ENCODE assay signal across 26 cellular contexts in the genomic region with DNA sequence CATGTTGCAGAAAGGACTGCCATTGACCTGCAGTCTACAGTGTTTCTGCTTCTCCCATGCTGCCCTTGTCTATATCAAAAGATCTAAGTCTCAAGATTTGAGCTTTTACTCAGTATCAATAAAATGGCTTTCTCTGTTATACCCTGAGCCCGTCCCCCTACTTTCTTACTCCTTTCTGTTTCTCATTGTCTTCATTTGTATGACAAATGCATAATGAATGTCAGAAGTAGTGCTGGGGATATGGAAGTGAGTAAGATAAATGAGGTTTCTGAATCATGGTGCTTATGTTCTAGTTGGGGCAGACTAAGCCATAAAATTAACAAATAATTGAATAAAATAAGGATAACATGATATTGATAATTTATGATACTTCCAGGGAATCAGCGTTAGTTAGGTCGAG.
A peak's percentile ranks its signal among the peaks of the same experiment; 100 is the strongest.
DNase-seq lines count a peak whose midpoint lies in the region; ATAC-seq, FAIRE-seq and TF ChIP-seq lines count a peak whose summit lies in the region.
"Had no signal": no experiment of that assay in that cellular context is flagged by ENCODE, and none has a peak within 500 bp of the region (broad histone marks: within the 10 kb centered on the region; RNA-seq: fewer than 3 reads in every experiment).

No MANE protein-coding gene starts in this region.

- H3K79me2 ChIP-seq in keratinocyte (ENCODE audit: control insufficient read depth, insufficient read depth, low read length) (no peaks in the 10 kb centered on the region), HepG2 (ENCODE audit: insufficient read depth, low read length) (no peaks in the 10 kb centered on the region)

- TF ChIP-seq POLR2A in upper lobe of left lung (IDR thresholded peaks at IDR 0.05) (no peak), HepG2 (IDR thresholded peaks at IDR 0.05; ENCODE audit: insufficient read depth in 1 of 2, low read depth in 2 of 2, low read length in 2 of 2) (no peak)

- H3K4me1 ChIP-seq in keratinocyte (ENCODE audit: control insufficient read depth, extremely low read depth, insufficient read depth, low read length) = peaks cover 14% of the 10 kb centered on the region
- H3K4me1 ChIP-seq in upper lobe of left lung = peaks cover 0 to 12% (median 5%) of the 10 kb centered on the region in 4 donors
- peaks cover 20% of the 10 kb centered on the region for H3K4me1 ChIP-seq in HepG2 (ENCODE audit: insufficient read depth, low read length)
- H3K4me1 ChIP-seq: colonic mucosa, psoas muscle had no signal

- DNase-seq in AG08395 (ENCODE audit: low spot score) (peak; percentile 4), HT1080 (ENCODE audit: low read depth) (peak; percentile 85), astrocyte of the hippocampus (ENCODE audit: low read depth, low spot score) (peak; percentile 57), keratinocyte (ENCODE audit: low read depth, low spot score) (no peak), upper lobe of left lung (no peak), HepG2 (ENCODE audit: low spot score) (no peak), HuH-7 (ENCODE audit: low spot score) (no peak), T-helper 2 cell (no peak)
- DNase-seq: activated CD4-positive, alpha-beta T cell treated with anti-CD3 and anti-CD28 coated beads, Interleukin-2, amount 10 ng/mL, durations not matched to agents 24 days and 14 days; activated CD8-positive, alpha-beta memory T cell treated with anti-CD3 and anti-CD28 coated beads, Interleukin-2, amount 50 U/mL, for 48 hours; activated naive CD4-positive, alpha-beta T cell; aorta; CD4-positive, alpha-beta T cell; colonic mucosa; DND-41; head of caudate nucleus; immature natural killer cell; MV-4-11; natural killer cell; NCI-H2029 treated with DMSO at 0.1 percent for 48 hours; NCI-H524; psoas muscle; stimulated activated CD4-positive, alpha-beta T cell treated with anti-CD3 and anti-CD28 coated beads, Interleukin-12 subunit alpha, Interleukin-12 subunit beta, amount 100 ng/mL, for 4 hours; stimulated activated naive B cell treated with anti-CD40 and anti-IgM and Interleukin-4, amounts not matched to agents 10 μg/mL and 1 μg/mL and 100 μg/mL, for 72 hours; transverse colon had no signal

- BruUV-seq in HepG2 (replicated peaks; lab: Mats Ljungman, UMichigan) = no TSS peak

- H2AFZ ChIP-seq in keratinocyte (ENCODE audit: control insufficient read depth, low read length) (peak overlapping the region; percentile 72), HepG2 (ENCODE audit: low read length) (no peak overlapping the region)

- H4K20me1 ChIP-seq in keratinocyte (ENCODE audit: control insufficient read depth, extremely low read depth, insufficient read depth, low read length) (no peaks in the 10 kb centered on the region), HepG2 (ENCODE audit: insufficient read depth, low read length) (no peaks in the 10 kb centered on the region)

- no peak for ATAC-seq in upper lobe of left lung (ENCODE audit: low FRiP score in 2 of 2)
- ATAC-seq in HepG2 = no peak
- ATAC-seq: A549; natural killer cell; psoas muscle; stimulated activated naive B cell treated with anti-CD40 and anti-IgM and Interleukin-4, amounts not matched to agents 10 μg/mL and 1 μg/mL and 100 μg/mL, for 72 hours had no signal

- H3K9ac ChIP-seq in keratinocyte (ENCODE audit: control insufficient read depth, extremely low read depth, insufficient read depth, low read length) (no peak overlapping the region), HepG2 (ENCODE audit: insufficient read depth, low read depth, low read length) (no peak overlapping the region)

- H3K4me2 ChIP-seq in keratinocyte (ENCODE audit: control insufficient read depth, extremely low read depth, insufficient read depth, low read depth, low read length) (peak overlapping the region; percentile 46), HepG2 (ENCODE audit: low read depth, low read length) (no peak overlapping the region)
- H3K4me2 ChIP-seq: A549 had no signal

- intact Hi-C loops in HepG2 (cut with micrococcal nuclease; ENCODE audit: unreplicated experiment) = no loop called here

- POLR2A ChIA-PET in HepG2 (lab: Yijun Ruan, JAX) = no interaction called here

- CTCF ChIA-PET in HepG2 (lab: Yijun Ruan, JAX; ENCODE audit: low intra/inter-chr PET ratio, low total read pairs) = no interaction called here

- no peaks in the 10 kb centered on the region for H3K9me3 ChIP-seq in keratinocyte (ENCODE audit: control insufficient read depth, low read depth, low read length)
- H3K9me3 ChIP-seq in upper lobe of left lung = no peaks in the 10 kb centered on the region
- H3K9me3 ChIP-seq in HepG2 (ENCODE audit: low read length) = peaks cover 27% of the 10 kb centered on the region
- H3K9me3 ChIP-seq: A549, colonic mucosa, psoas muscle, transverse colon had no signal

- no peak overlapping the region for H3K4me3 ChIP-seq in keratinocyte (ENCODE audit: control insufficient read depth in 2 of 3, extremely low read depth in 1 of 3, insufficient read depth in 2 of 3, low read depth in 1 of 3, low read length in 3 of 3)
- no peak overlapping the region for H3K4me3 ChIP-seq in upper lobe of left lung
- no peak overlapping the region for H3K4me3 ChIP-seq in HepG2 (replicated peaks in 1 of 3; ENCODE audit: insufficient read depth in 1 of 3, low read depth in 2 of 3, low read length in 3 of 3)
- H3K4me3 ChIP-seq: A549, colonic mucosa, psoas muscle, transverse colon had no signal

- in situ Hi-C loops in HepG2 (cut with HindIII; ENCODE audit: extremely low pct_ligation_motif_present, low pct_unique_long_range_greater_than_20kb) = no loop called here

- FAIRE-seq in keratinocyte (lab: Jason Lieb, UNC) = peak; percentile 67
- no peak for FAIRE-seq in HepG2 (lab: Jason Lieb, UNC)
- FAIRE-seq: A549 had no signal

- TF ChIP-seq EP300 in upper lobe of left lung (IDR thresholded peaks at IDR 0.05) (no peak), HepG2 (IDR thresholded peaks at IDR 0.05; ENCODE audit: low read depth in 2 of 2, low read length in 2 of 2) (no peak), HepG2 (CRISPR knock-in tag; IDR thresholded peaks at IDR 0.05; ENCODE audit: borderline replicate concordance) (no peak)

- no peaks in the 10 kb centered on the region for H3K9me1 ChIP-seq in keratinocyte (ENCODE audit: control insufficient read depth, extremely low read depth, insufficient read depth, low read length)

- H3K36me3 ChIP-seq in keratinocyte (ENCODE audit: control insufficient read depth in 2 of 2, extremely low read depth in 1 of 2, insufficient read depth in 2 of 2, low read length in 2 of 2) = no peaks in the 10 kb centered on the region
- no peaks in the 10 kb centered on the region for H3K36me3 ChIP-seq in upper lobe of left lung
- no peaks in the 10 kb centered on the region for H3K36me3 ChIP-seq in HepG2 (replicated peaks in 1 of 2; ENCODE audit: control insufficient read depth in 1 of 2, insufficient read depth in 2 of 2, low read length in 2 of 2)
- H3K36me3 ChIP-seq: colonic mucosa, transverse colon had no signal

- 82 to 96% methylated on average over 3 of the region's 3 CpGs for WGBS in upper lobe of left lung, 2 donors
- 48% methylated on average over 3 of the region's 3 CpGs for WGBS in HepG2 (ENCODE audit: low lambda C conversion rate)

- dilution Hi-C loops in keratinocyte (cut with MboI; ENCODE audit: extremely low pct_ligation_motif_present, low sequenced_read_pairs) = no loop called here

- no peak for TF ChIP-seq CTCF in keratinocyte (optimal IDR thresholded peaks at IDR 0.05 in 1 of 3, IDR thresholded peaks at IDR 0.05 in 1 of 3, conservative IDR thresholded peaks at IDR 0.05 in 1 of 3; ENCODE audit: extremely low read depth in 1 of 3, insufficient read depth in 2 of 3, low read length in 3 of 3)
- no peak for TF ChIP-seq CTCF in upper lobe of left lung (IDR thresholded peaks at IDR 0.05)
- no peak for TF ChIP-seq CTCF in HepG2 (CRISPR knock-in tag; IDR thresholded peaks at IDR 0.05)

- no peak for TF ChIP-seq RAD21 in HepG2 (CRISPR knock-in tag; IDR thresholded peaks at IDR 0.05)

- H3K27ac ChIP-seq in keratinocyte (ENCODE audit: control insufficient read depth, insufficient read depth, low read length) (peak overlapping the region; percentile 2), upper lobe of left lung (no peak overlapping the region), HepG2 (ENCODE audit: extremely low read length, insufficient read depth, low read length) (no peak overlapping the region)
- H3K27ac ChIP-seq: A549, colonic mucosa, psoas muscle, transverse colon had no signal

- H3K27me3 ChIP-seq in keratinocyte (ENCODE audit: control insufficient read depth, extremely low read depth, insufficient read depth, low read length) (no peaks in the 10 kb centered on the region), upper lobe of left lung (no peaks in the 10 kb centered on the region), HepG2 (ENCODE audit: control insufficient read depth in 1 of 2, insufficient read depth in 2 of 2, low read length in 2 of 2) (no peaks in the 10 kb centered on the region)
- H3K27me3 ChIP-seq: colonic mucosa, transverse colon had no signal

TF ChIP-seq in HepG2, 621 proteins besides CTCF, POLR2A, EP300 and RAD21:
- TF ChIP-seq ZNF629 (CRISPR knock-in tag; conservative IDR thresholded peaks at IDR 0.05) = no peak
- TF ChIP-seq THAP8 (CRISPR knock-in tag; IDR thresholded peaks at IDR 0.05; ENCODE audit: borderline replicate concordance) = no peak
- TF ChIP-seq BCL3 (CRISPR knock-in tag; IDR thresholded peaks at IDR 0.05) = no peak
- TF ChIP-seq KLF16 (CRISPR knock-in tag; IDR thresholded peaks at IDR 0.05) = no peak

Comparison
In these comparisons a context has a peak if more than half of its experiments do, and no peak if none do; other contexts are left out.
1. DNase-seq: peak in AG08395 (single experiment), HT1080 (single experiment) and astrocyte of the hippocampus (single experiment); none in keratinocyte (single experiment), upper lobe of left lung (0 of 2), HepG2 (single experiment), HuH-7 (single experiment) and T-helper 2 cell (0 of 5).